ENCODE assay signal across 8 cellular contexts in genomic region chr3:115659253-115659652, GRCh38. TPM values are rescaled to one million over a fixed set of nuclear protein-coding genes. Genes with fewer than 3 reads are reported as not detected.
DNase-seq lines count a peak whose midpoint lies in the region; ATAC-seq and TF ChIP-seq lines count a peak whose summit lies in the region.

No MANE protein-coding gene starts in this region.

- H3K36me3 ChIP-seq in osteoblast (ENCODE audit: insufficient read depth, low read length): no peaks in the 10 kb centered on the region

- DNase-seq in stimulated activated naive CD8-positive, alpha-beta T cell treated with anti-CD3 and anti-CD28 coated beads, Interleukin-15, Interleukin-2, amounts not matched to agents 100 U/mL and 50 U/mL, for 24 hours: no peak
- no peak for DNase-seq in central memory CD8-positive, alpha-beta T cell (ENCODE audit: low spot score in 2 of 2)
- DNase-seq in osteoblast (ENCODE audit: insufficient read length, low spot score, missing footprints) (no peak), cerebellar cortex (ENCODE audit: low spot score) (no peak), SW480 (ENCODE audit: low spot score) (no peak)
- DNase-seq in activated CD8-positive, alpha-beta memory T cell treated with anti-CD3 and anti-CD28 coated beads, Interleukin-2, amount 50 U/mL, for 4 hours: no peak

- H3K4me1 Mint-ChIP-seq in stimulated activated naive CD8-positive, alpha-beta T cell treated with anti-CD3 and anti-CD28 coated beads, Interleukin-15, Interleukin-2, amounts not matched to agents 100 ng/mL and 50 ng/mL, for 24 hours (ENCODE audit: low read depth): peaks cover 72% of the 10 kb centered on the region
- H3K4me1 Mint-ChIP-seq in central memory CD8-positive, alpha-beta T cell: peaks cover 25% of the 10 kb centered on the region

- peaks cover 17% of the 10 kb centered on the region for H3K4me1 ChIP-seq in osteoblast (ENCODE audit: insufficient read depth, low read length)

- H3K27ac Mint-ChIP-seq in stimulated activated naive CD8-positive, alpha-beta T cell treated with anti-CD3 and anti-CD28 coated beads, Interleukin-15, Interleukin-2, amounts not matched to agents 100 ng/mL and 50 ng/mL, for 24 hours: peak overlapping the region; percentile 76
- peak overlapping the region; percentile 98 for H3K27ac Mint-ChIP-seq in central memory CD8-positive, alpha-beta T cell (ENCODE audit: low read depth)

- no peaks in the 10 kb centered on the region for H4K20me1 ChIP-seq in osteoblast (ENCODE audit: insufficient read depth, low read length)

- no peaks in the 10 kb centered on the region for H3K9me3 Mint-ChIP-seq in stimulated activated naive CD8-positive, alpha-beta T cell treated with anti-CD3 and anti-CD28 coated beads, Interleukin-15, Interleukin-2, amounts not matched to agents 100 ng/mL and 50 ng/mL, for 24 hours
- H3K9me3 Mint-ChIP-seq in central memory CD8-positive, alpha-beta T cell: no peaks in the 10 kb centered on the region

- no peaks in the 10 kb centered on the region for H3K36me3 Mint-ChIP-seq in stimulated activated naive CD8-positive, alpha-beta T cell treated with anti-CD3 and anti-CD28 coated beads, Interleukin-15, Interleukin-2, amounts not matched to agents 100 ng/mL and 50 ng/mL, for 24 hours (ENCODE audit: low read depth)
- H3K36me3 Mint-ChIP-seq in central memory CD8-positive, alpha-beta T cell (ENCODE audit: insufficient read depth): peaks cover 3% of the 10 kb centered on the region

- peak overlapping the region; percentile 87 for H3K4me2 ChIP-seq in osteoblast (ENCODE audit: insufficient read depth, low read length)

- H3K27me3 Mint-ChIP-seq in stimulated activated naive CD8-positive, alpha-beta T cell treated with anti-CD3 and anti-CD28 coated beads, Interleukin-15, Interleukin-2, amounts not matched to agents 100 ng/mL and 50 ng/mL, for 24 hours: no peaks in the 10 kb centered on the region
- H3K27me3 Mint-ChIP-seq in central memory CD8-positive, alpha-beta T cell: no peaks in the 10 kb centered on the region

- no peak for ATAC-seq in stimulated activated naive CD8-positive, alpha-beta T cell treated with anti-CD3 and anti-CD28 coated beads, Interleukin-15, Interleukin-2, amounts not matched to agents 100 U/mL and 50 U/mL, for 24 hours
- ATAC-seq in HG03354 (IDR thresholded peaks at IDR 0.05; ENCODE audit: poor library complexity, severe bottlenecking, unreplicated experiment): peak; percentile 33
- ATAC-seq in central memory CD8-positive, alpha-beta T cell (replicated peaks; ENCODE audit: extremely low read depth, poor library complexity, severe bottlenecking): no peak

- H3K9me3 ChIP-seq in osteoblast (ENCODE audit: low read depth, low read length): no peaks in the 10 kb centered on the region

- no peaks in the 10 kb centered on the region for H3K79me2 ChIP-seq in osteoblast (ENCODE audit: insufficient read depth, low read length)

- peak overlapping the region; percentile 92 for H3K4me3 Mint-ChIP-seq in stimulated activated naive CD8-positive, alpha-beta T cell treated with anti-CD3 and anti-CD28 coated beads, Interleukin-15, Interleukin-2, amounts not matched to agents 100 ng/mL and 50 ng/mL, for 24 hours
- peak overlapping the region; percentile 86 for H3K4me3 Mint-ChIP-seq in central memory CD8-positive, alpha-beta T cell

- TF ChIP-seq CTCF in osteoblast (IDR thresholded peaks at IDR 0.05; ENCODE audit: extremely low read depth, low read depth, low read length): no peak

- peak overlapping the region; percentile 81 for H3K4me3 ChIP-seq in osteoblast (ENCODE audit: insufficient read depth, low read length)

- no peaks in the 10 kb centered on the region for H3K27me3 ChIP-seq in osteoblast (ENCODE audit: insufficient read depth, low read length)

- H2AFZ ChIP-seq in osteoblast (ENCODE audit: low read length): peak overlapping the region; percentile 84

- H3K27ac ChIP-seq in osteoblast (ENCODE audit: low read depth, low read length): peak overlapping the region; percentile 95

RNA-seq across cellular contexts. Expression of gene GAP43, which starts 35.9 kb away (rescaled TPM):
- total RNA-seq in osteoblast: 2.1 and 3.6 TPM in 2 replicates
